Comparison of ENCODE assay signal across 1 cellular context in genomic region chr22:28821452-28821851, GRCh38.
TF ChIP-seq lines count a peak whose summit lies in the region.

No MANE protein-coding gene starts in this region.

TF ChIP-seq in WTC11, 78 proteins besides CTCF, POLR2A, EP300 and RAD21 (continued from another document):
- TF ChIP-seq USF2 (CRISPR knock-in tag; IDR thresholded peaks at IDR 0.05) (no peak), ZNF219 (CRISPR knock-in tag; IDR thresholded peaks at IDR 0.05; ENCODE audit: borderline replicate concordance) (no peak), ZNF416 (CRISPR knock-in tag; IDR thresholded peaks at IDR 0.05) (no peak), ERG (CRISPR knock-in tag; IDR thresholded peaks at IDR 0.05) (no peak), ATF3 (CRISPR knock-in tag; conservative IDR thresholded peaks at IDR 0.05) (no peak)
- TF ChIP-seq, protein P1, sequence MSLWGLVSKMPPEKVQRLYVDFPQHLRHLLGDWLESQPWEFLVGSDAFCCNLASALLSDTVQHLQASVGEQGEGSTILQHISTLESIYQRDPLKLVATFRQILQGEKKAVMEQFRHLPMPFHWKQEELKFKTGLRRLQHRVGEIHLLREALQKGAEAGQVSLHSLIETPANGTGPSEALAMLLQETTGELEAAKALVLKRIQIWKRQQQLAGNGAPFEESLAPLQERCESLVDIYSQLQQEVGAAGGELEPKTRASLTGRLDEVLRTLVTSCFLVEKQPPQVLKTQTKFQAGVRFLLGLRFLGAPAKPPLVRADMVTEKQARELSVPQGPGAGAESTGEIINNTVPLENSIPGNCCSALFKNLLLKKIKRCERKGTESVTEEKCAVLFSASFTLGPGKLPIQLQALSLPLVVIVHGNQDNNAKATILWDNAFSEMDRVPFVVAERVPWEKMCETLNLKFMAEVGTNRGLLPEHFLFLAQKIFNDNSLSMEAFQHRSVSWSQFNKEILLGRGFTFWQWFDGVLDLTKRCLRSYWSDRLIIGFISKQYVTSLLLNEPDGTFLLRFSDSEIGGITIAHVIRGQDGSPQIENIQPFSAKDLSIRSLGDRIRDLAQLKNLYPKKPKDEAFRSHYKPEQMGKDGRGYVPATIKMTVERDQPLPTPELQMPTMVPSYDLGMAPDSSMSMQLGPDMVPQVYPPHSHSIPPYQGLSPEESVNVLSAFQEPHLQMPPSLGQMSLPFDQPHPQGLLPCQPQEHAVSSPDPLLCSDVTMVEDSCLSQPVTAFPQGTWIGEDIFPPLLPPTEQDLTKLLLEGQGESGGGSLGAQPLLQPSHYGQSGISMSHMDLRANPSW (CRISPR knock-in tag; conservative IDR thresholded peaks at IDR 0.05; ENCODE audit: low read depth) = no peak
- TF ChIP-seq, protein P2, sequence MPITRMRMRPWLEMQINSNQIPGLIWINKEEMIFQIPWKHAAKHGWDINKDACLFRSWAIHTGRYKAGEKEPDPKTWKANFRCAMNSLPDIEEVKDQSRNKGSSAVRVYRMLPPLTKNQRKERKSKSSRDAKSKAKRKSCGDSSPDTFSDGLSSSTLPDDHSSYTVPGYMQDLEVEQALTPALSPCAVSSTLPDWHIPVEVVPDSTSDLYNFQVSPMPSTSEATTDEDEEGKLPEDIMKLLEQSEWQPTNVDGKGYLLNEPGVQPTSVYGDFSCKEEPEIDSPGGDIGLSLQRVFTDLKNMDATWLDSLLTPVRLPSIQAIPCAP (CRISPR knock-in tag; IDR thresholded peaks at IDR 0.05) = no peak
